ENCODE assay signal across 8 cellular contexts in the genomic region with DNA sequence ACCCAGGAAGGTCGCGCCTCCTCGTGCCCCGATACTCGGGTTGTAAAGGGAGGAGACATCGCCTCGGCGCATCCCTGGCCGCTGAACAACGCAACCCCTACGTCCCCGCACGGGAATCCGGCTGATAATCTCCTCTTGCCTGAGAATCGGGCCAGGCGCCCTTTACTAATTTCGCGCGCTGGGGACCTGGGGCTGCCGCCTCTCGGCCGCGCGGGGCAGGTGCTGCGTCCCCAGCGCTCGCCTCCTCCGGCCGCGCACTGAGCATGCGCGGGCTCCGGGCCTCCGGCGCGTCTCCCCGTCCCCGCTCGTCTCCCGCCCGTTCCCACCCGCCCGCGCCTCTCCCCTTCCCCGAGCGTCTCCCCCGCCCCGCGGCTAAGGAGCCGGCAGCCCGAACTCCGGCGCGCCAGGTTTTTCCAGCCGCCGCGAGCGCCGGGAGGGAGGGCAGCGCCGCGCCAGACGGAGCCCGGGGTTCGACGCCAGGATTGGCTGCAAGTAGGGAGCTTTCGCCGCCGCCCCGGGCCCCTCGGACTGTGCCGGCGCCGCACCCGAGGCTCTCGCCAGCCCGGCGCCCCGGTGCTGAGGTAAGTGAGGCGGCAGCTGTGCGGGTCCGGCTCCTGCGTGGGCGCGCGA. TPM values are rescaled to one million over a fixed set of nuclear protein-coding genes. Genes with fewer than 3 reads are reported as not detected.
DNase-seq lines count a peak whose midpoint lies in the region; ATAC-seq and TF ChIP-seq lines count a peak whose summit lies in the region.

Gene CNTN4 (plus strand): TSS at position 469 of the 630 bp plus-strand sequence.

- CTCF ChIA-PET in activated naive CD4-positive, alpha-beta T cell treated with anti-CD3 and anti-CD28 coated beads for 36 hours (lab: Charles Lee): no interaction called here

- ATAC-seq in memory B cell (ENCODE audit: low read depth) (no peak), HG03378 (IDR thresholded peaks at IDR 0.05; ENCODE audit: unreplicated experiment) (no peak)

- H3K4me3 ChIP-seq in suprapubic skin: peak within 1 kb of the TSS; percentile 60

- H3K4me1 Mint-ChIP-seq in activated naive CD4-positive, alpha-beta T cell treated with anti-CD3 and anti-CD28 coated beads for 36 hours (ENCODE audit: low read depth): peaks cover 13% of the 10 kb centered on the region
- H3K4me1 Mint-ChIP-seq in memory B cell: no peaks in the 10 kb centered on the region

- H3K27ac Mint-ChIP-seq in activated naive CD4-positive, alpha-beta T cell treated with anti-CD3 and anti-CD28 coated beads for 36 hours: no peak within 1 kb of the TSS
- H3K27ac Mint-ChIP-seq in memory B cell: no peak within 1 kb of the TSS

- peaks cover 40% of the 10 kb centered on the region for H3K27me3 ChIP-seq in suprapubic skin

- H3K9me3 Mint-ChIP-seq in activated naive CD4-positive, alpha-beta T cell treated with anti-CD3 and anti-CD28 coated beads for 36 hours: no peaks in the 10 kb centered on the region
- peaks cover 4% of the 10 kb centered on the region for H3K9me3 Mint-ChIP-seq in memory B cell

- intact Hi-C loops in activated naive CD4-positive, alpha-beta T cell treated with anti-CD3 and anti-CD28 coated beads for 36 hours (cut with micrococcal nuclease): no loop called here

- H3K4me3 Mint-ChIP-seq in activated naive CD4-positive, alpha-beta T cell treated with anti-CD3 and anti-CD28 coated beads for 36 hours: peak within 1 kb of the TSS; percentile 28
- H3K4me3 Mint-ChIP-seq in memory B cell: peak within 1 kb of the TSS; percentile 24

- H3K36me3 Mint-ChIP-seq in activated naive CD4-positive, alpha-beta T cell treated with anti-CD3 and anti-CD28 coated beads for 36 hours (ENCODE audit: low read depth): no peaks in the 10 kb centered on the region
- no peaks in the 10 kb centered on the region for H3K36me3 Mint-ChIP-seq in memory B cell

- no peaks in the 10 kb centered on the region for H3K9me3 ChIP-seq in suprapubic skin

- TF ChIP-seq EP300 in suprapubic skin (IDR thresholded peaks at IDR 0.05): no peak

- H3K27me3 Mint-ChIP-seq in activated naive CD4-positive, alpha-beta T cell treated with anti-CD3 and anti-CD28 coated beads for 36 hours (ENCODE audit: low read depth): peaks cover 53% of the 10 kb centered on the region
- H3K27me3 Mint-ChIP-seq in memory B cell: peaks cover 20% of the 10 kb centered on the region

- peak in 1 of 2 donors; percentile 11 for TF ChIP-seq CTCF in suprapubic skin (IDR thresholded peaks at IDR 0.05)

- H3K27ac ChIP-seq in suprapubic skin: no peak within 1 kb of the TSS

- TF ChIP-seq POLR2A in suprapubic skin (IDR thresholded peaks at IDR 0.05): no peak

- H3K36me3 ChIP-seq in suprapubic skin: no peaks in the 10 kb centered on the region

- DNase-seq in activated naive CD4-positive, alpha-beta T cell treated with anti-CD3 and anti-CD28 coated beads for 36 hours: peak; percentile 11
- no peak for DNase-seq in activated naive CD4-positive, alpha-beta T cell treated with anti-CD3 and anti-CD28 coated beads, Interleukin-2, amount 50 U/mL, for 16 hours
- DNase-seq in NCI-H510A treated with DMSO at 0.1 percent for 48 hours (lab: John Stamatoyannopoulos, UW) (peak; percentile 65), cerebellum (ENCODE audit: low spot score) (peak; percentile 96), memory B cell (ENCODE audit: low spot score in 2 of 2) (no peak), suprapubic skin (ENCODE audit: low spot score in 2 of 2) (no peak), DMS114 treated with DMSO at 0.1 percent for 48 hours (lab: John Stamatoyannopoulos, UW; ENCODE audit: unreplicated experiment) (no peak)

- peaks cover 23% of the 10 kb centered on the region for H3K4me1 ChIP-seq in suprapubic skin

- 4% methylated on average over 39 of the region's 86 CpGs for WGBS in suprapubic skin

RNA-seq across cellular contexts. Expression of gene CNTN4, which starts in this region (rescaled TPM):
- total RNA-seq in activated naive CD4-positive, alpha-beta T cell treated with anti-CD3 and anti-CD28 coated beads for 36 hours: not detected
- total RNA-seq in cerebellum (57.6 TPM), suprapubic skin (1 to 10 TPM in 3 of 4 donors, under 1 TPM in 1; 0.60 to 8.1 (median 7.5) TPM)

Comparison
In these comparisons a context has a peak if more than half of its experiments do, and no peak if none do; other contexts are left out.
1. Peak in DNase-seq in activated naive CD4-positive, alpha-beta T cell treated with anti-CD3 and anti-CD28 coated beads for 36 hours; RNA of the gene not detected or under 1 TPM.
2. DNase-seq: peak in NCI-H510A treated with DMSO at 0.1 percent for 48 hours (single experiment) and cerebellum (single experiment); none in activated naive CD4-positive, alpha-beta T cell treated with anti-CD3 and anti-CD28 coated beads, Interleukin-2, amount 50 U/mL, for 16 hours (single experiment), memory B cell (0 of 2), suprapubic skin (0 of 2) and DMS114 treated with DMSO at 0.1 percent for 48 hours (single experiment).